20 cellular contexts compared by ENCODE assay signal in genomic region chr6:87918461-87918941, GRCh38.
DNase-seq lines count a peak whose midpoint lies in the region; ATAC-seq, FAIRE-seq and TF ChIP-seq lines count a peak whose summit lies in the region.
"Had no signal": no experiment of that assay in that cellular context is flagged by ENCODE, and none has a peak within 500 bp of the region (broad histone marks: within the 10 kb centered on the region; RNA-seq: fewer than 3 reads in every experiment).

No MANE protein-coding gene starts in this region.

- no peak for TF ChIP-seq EP300 in GM12878 (IDR thresholded peaks at IDR 0.05; ENCODE audit: borderline replicate concordance in 1 of 2, control insufficient read depth in 1 of 2, low read depth in 2 of 2, low read length in 2 of 2)

- H4K20me1 ChIP-seq in GM12878 (ENCODE audit: control insufficient read depth, insufficient read depth) = no peaks in the 10 kb centered on the region

- no peak; the same call in 1 of the 3 replicates for ATAC-seq in GM12878
- ATAC-seq in stimulated activated naive B cell treated with anti-CD40 and anti-IgM and Interleukin-4, amounts not matched to agents 10 μg/mL and 1 μg/mL and 100 μg/mL, for 72 hours (replicated peaks) = peak in 1 of 2 donors; percentile 24
- ATAC-seq: body of pancreas, gastrocnemius medialis, left ventricle myocardium superior had no signal

- H3K36me3 Mint-ChIP-seq in stimulated activated naive B cell treated with anti-CD40 and anti-IgM and Interleukin-4, amounts not matched to agents 10 μg/mL and 1 μg/mL and 100 μg/mL, for 72 hours = peaks cover 0 to 2% of the 10 kb centered on the region in 2 donors
- H3K36me3 Mint-ChIP-seq: activated naive CD4-positive, alpha-beta T cell treated with anti-CD3 and anti-CD28 coated beads, Interleukin-2, amount 50 U/mL, for 24 hours had no signal

- no peaks in the 10 kb centered on the region for H3K36me3 ChIP-seq in GM12878 (ENCODE audit: control insufficient read depth in 2 of 2, insufficient read depth in 2 of 2, low read length in 1 of 2)
- H3K36me3 ChIP-seq: gastrocnemius medialis, suprapubic skin had no signal

- 0 out of 2 replicates have a peak overlapping the region, but pooled peaks have one; percentile 28 for H3K4me2 ChIP-seq in GM12878 (ENCODE audit: control insufficient read depth, insufficient read depth)

- no peak overlapping the region for H3K27ac ChIP-seq in GM12878 (ENCODE audit: control insufficient read depth, insufficient read depth)
- H3K27ac ChIP-seq: body of pancreas, gastrocnemius medialis, RWPE1, skin epidermis, suprapubic skin had no signal

- H3K27ac Mint-ChIP-seq in stimulated activated naive B cell treated with anti-CD40 and anti-IgM and Interleukin-4, amounts not matched to agents 10 μg/mL and 1 μg/mL and 100 μg/mL, for 72 hours = no peak overlapping the region
- H3K27ac Mint-ChIP-seq: activated naive CD4-positive, alpha-beta T cell treated with anti-CD3 and anti-CD28 coated beads, Interleukin-2, amount 50 U/mL, for 24 hours had no signal

- H3K4me1 Mint-ChIP-seq in stimulated activated naive B cell treated with anti-CD40 and anti-IgM and Interleukin-4, amounts not matched to agents 10 μg/mL and 1 μg/mL and 100 μg/mL, for 72 hours = peaks cover 56 to 81% of the 10 kb centered on the region in 2 donors
- H3K4me1 Mint-ChIP-seq: activated naive CD4-positive, alpha-beta T cell treated with anti-CD3 and anti-CD28 coated beads, Interleukin-2, amount 50 U/mL, for 24 hours had no signal

- H3K4me3 ChIP-seq in GM12878 = no peak overlapping the region
- H3K4me3 ChIP-seq: body of pancreas, gastrocnemius medialis, skin epidermis, suprapubic skin had no signal

- H3K9ac ChIP-seq in GM12878 (ENCODE audit: control insufficient read depth, insufficient read depth, low read length) = no peak overlapping the region

- no peaks in the 10 kb centered on the region for H3K27me3 Mint-ChIP-seq in stimulated activated naive B cell treated with anti-CD40 and anti-IgM and Interleukin-4, amounts not matched to agents 10 μg/mL and 1 μg/mL and 100 μg/mL, for 72 hours

- 40% methylated on average over 5 of the region's 5 CpGs for whole genome bisulfite sequencing in GM12878 (ENCODE audit: insufficient coverage, insufficient replicate concordance, low lambda C conversion rate, missing lambda C conversion rate)

- H3K79me2 ChIP-seq in GM12878 (ENCODE audit: control insufficient read depth, insufficient read depth, low read length) = no peaks in the 10 kb centered on the region

- RAD21 ChIA-PET in GM12878 (lab: Charles Lee; ENCODE audit: unreplicated experiment) = interaction anchor here (0.7 to 4.3 kb wide), 7 partner anchors 8 to 1000 kb away, joined by 3 to 20 read pairs (median 5); no protein-coding TSS in a partner anchor

- intact Hi-C loops in GM12878 (cut with micrococcal nuclease; ENCODE audit: unreplicated experiment) = no loop called here

- no peak for TF ChIP-seq CTCF in GM12878 (IDR thresholded peaks at IDR 0.05 in 2 of 3, conservative IDR thresholded peaks at IDR 0.05 in 1 of 3; ENCODE audit: control insufficient read depth in 2 of 3, extremely low read depth in 1 of 3, insufficient read depth in 1 of 3, low read depth in 3 of 3, low read length in 3 of 3)

- TF ChIP-seq RAD21 in GM12878 (IDR thresholded peaks at IDR 0.05; ENCODE audit: insufficient read depth, low read depth, low read length) = no peak

- SMC1A ChIA-PET in GM12878 (lab: Charles Lee; ENCODE audit: uncharacterized antibody, unreplicated experiment) = interaction anchor here (1.0 to 10.9 kb wide), 7 partner anchors 11 to 862 kb away, joined by 3 to 203 read pairs (median 4); no protein-coding TSS in a partner anchor

- no peak for TF ChIP-seq POLR2A in GM12878 (IDR thresholded peaks at IDR 0.05; ENCODE audit: low read depth, low read length)

- no TSS peak for BruUV-seq in GM12878 (replicated peaks; lab: Mats Ljungman, UMichigan)

- H3K27me3 ChIP-seq in GM12878 (replicated peaks in 1 of 2; ENCODE audit: control insufficient read depth in 2 of 2, insufficient read depth in 2 of 2, low read length in 1 of 2) = no peaks in the 10 kb centered on the region
- H3K27me3 ChIP-seq: body of pancreas, gastrocnemius medialis, suprapubic skin had no signal

- H3K4me3 Mint-ChIP-seq in stimulated activated naive B cell treated with anti-CD40 and anti-IgM and Interleukin-4, amounts not matched to agents 10 μg/mL and 1 μg/mL and 100 μg/mL, for 72 hours = peak overlapping the region; percentile 13 to 55
- H3K4me3 Mint-ChIP-seq: activated naive CD4-positive, alpha-beta T cell treated with anti-CD3 and anti-CD28 coated beads, Interleukin-2, amount 50 U/mL, for 24 hours had no signal

- peak; percentile 29 to 36 for DNase-seq in SHP77 (lab: John Stamatoyannopoulos, UW)
- DNase-seq in SHP77 treated with DMSO at 0.1 percent for 48 hours (lab: John Stamatoyannopoulos, UW) = no peak
- peak; percentile 87 for DNase-seq in NCI-H2171 treated with DMSO at 0.1 percent for 48 hours (lab: John Stamatoyannopoulos, UW)
- no peak for DNase-seq in GM12878 (ENCODE audit: low read depth, low spot score)
- no peak for DNase-seq in stimulated activated naive B cell treated with anti-CD40 and anti-IgM and Interleukin-4, amounts not matched to agents 10 μg/mL and 1 μg/mL and 100 μg/mL, for 72 hours
- DNase-seq in NOMO-1 treated with dmso at 0.1 percent for 144 hours (lab: John Stamatoyannopoulos, UW; ENCODE audit: unreplicated experiment) = no peak
- DNase-seq in NCI-H2227 treated with DMSO at 0.1 percent for 48 hours (lab: John Stamatoyannopoulos, UW) = no peak
- no peak for DNase-seq in GF-D8 (lab: John Stamatoyannopoulos, UW)
- DNase-seq: body of pancreas, COR-L47, dermis blood vessel endothelial cell, erythroblast, gastrocnemius medialis, IMR-90, left ventricle myocardium superior, MV-4-11 had no signal

- FAIRE-seq in GM12878 (lab: Jason Lieb, UNC) = peak; percentile 23

- H3K9me3 Mint-ChIP-seq in stimulated activated naive B cell treated with anti-CD40 and anti-IgM and Interleukin-4, amounts not matched to agents 10 μg/mL and 1 μg/mL and 100 μg/mL, for 72 hours = peaks cover 0 to 3% of the 10 kb centered on the region in 2 donors
- H3K9me3 Mint-ChIP-seq: activated naive CD4-positive, alpha-beta T cell treated with anti-CD3 and anti-CD28 coated beads, Interleukin-2, amount 50 U/mL, for 24 hours had no signal

- H3K4me1 ChIP-seq in GM12878 (ENCODE audit: control insufficient read depth, insufficient read depth, low read length) = peaks cover 35% of the 10 kb centered on the region
- H3K4me1 ChIP-seq: body of pancreas, gastrocnemius medialis, suprapubic skin had no signal

- no peaks in the 10 kb centered on the region; the same call in 2 of the 3 replicates for H3K9me3 ChIP-seq in GM12878 (replicated peaks; ENCODE audit: control insufficient read depth, insufficient read depth, low read length)
- H3K9me3 ChIP-seq: body of pancreas, gastrocnemius medialis, suprapubic skin had no signal

- in situ Hi-C loops in GM12878 (cut with MboI) = no loop called here

- CTCF ChIA-PET in GM12878 (lab: Yijun Ruan, JAX) = interaction anchor here (1.1 to 3.4 kb wide), 7 partner anchors 11 to 526 kb away, joined by 3 to 25 read pairs (median 6); no protein-coding TSS in a partner anchor

- POLR2A ChIA-PET in GM12878 (lab: Charles Lee) = interaction anchor here (0.8 to 5.4 kb wide), 2 partner anchors 9 to 12 kb away, joined by 3 to 28 read pairs; no protein-coding TSS in a partner anchor

- H2AFZ ChIP-seq in GM12878 (ENCODE audit: control insufficient read depth, low read depth, low read length) = 0 out of 2 replicates have a peak overlapping the region, but pooled peaks have one; percentile 26

TF ChIP-seq in GM12878, 131 proteins besides CTCF, POLR2A, EP300 and RAD21:
- no peak for TF ChIP-seq ZBTB40 (IDR thresholded peaks at IDR 0.05; ENCODE audit: borderline replicate concordance)
- TF ChIP-seq IKZF1 (conservative IDR thresholded peaks at IDR 0.05) = peak; percentile 37; the same call in 1 of the 2 replicates
- no peak for TF ChIP-seq ASH2L (IDR thresholded peaks at IDR 0.05; ENCODE audit: borderline replicate concordance, low read depth)
- TF ChIP-seq ATF7 (IDR thresholded peaks at IDR 0.05; ENCODE audit: low read depth) = 0 out of 2 replicates have a peak, but pooled peaks have one; percentile 16
- TF ChIP-seq BRCA1 (IDR thresholded peaks at IDR 0.05; ENCODE audit: low read depth, low read length) = no peak

Comparison
In these comparisons a context has a peak if more than half of its experiments do, and no peak if none do; other contexts are left out.
1. DNase-seq: peak in SHP77 (2 of 2) and NCI-H2171 treated with DMSO at 0.1 percent for 48 hours (single experiment); none in SHP77 treated with DMSO at 0.1 percent for 48 hours (single experiment), GM12878 (single experiment), stimulated activated naive B cell treated with anti-CD40 and anti-IgM and Interleukin-4, amounts not matched to agents 10 μg/mL and 1 μg/mL and 100 μg/mL, for 72 hours (single experiment), NOMO-1 treated with dmso at 0.1 percent for 144 hours (single experiment), NCI-H2227 treated with DMSO at 0.1 percent for 48 hours (single experiment) and GF-D8 (single experiment).